In the genomic region with DNA sequence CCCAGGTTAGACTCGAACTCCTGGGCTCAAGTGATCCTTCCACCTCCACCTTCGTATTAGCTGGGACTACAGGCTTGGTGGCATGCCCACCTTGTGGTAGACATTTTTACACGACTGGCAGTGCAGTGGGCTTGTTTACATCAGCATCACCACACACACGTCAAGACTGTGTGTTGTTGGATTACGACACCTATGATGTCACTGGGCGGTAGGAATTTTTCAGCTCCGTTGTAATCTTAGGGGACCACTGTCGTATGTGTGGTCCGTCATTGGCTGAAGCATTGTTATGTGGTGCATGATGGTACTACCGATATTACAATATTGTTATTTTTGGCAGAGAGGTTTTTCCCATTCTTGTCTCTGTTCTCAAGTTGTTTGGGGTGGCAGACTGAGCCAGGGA, we compare ENCODE assay signal across 16 cellular contexts. TPM values are rescaled to one million over a fixed set of nuclear protein-coding genes. Genes with fewer than 3 reads are reported as not detected.
A peak's percentile ranks its signal among the peaks of the same experiment; 100 is the strongest.
DNase-seq lines count a peak whose midpoint lies in the region; TF ChIP-seq lines count a peak whose summit lies in the region.
"Had no signal": no experiment of that assay in that cellular context is flagged by ENCODE, and none has a peak within 500 bp of the region (broad histone marks: within the 10 kb centered on the region; RNA-seq: fewer than 3 reads in every experiment).

No MANE protein-coding gene starts in this region.

- TF ChIP-seq CTCF in HEK293 (tag by site-specific recombination; IDR thresholded peaks at IDR 0.05) (no peak), fibroblast of lung (conservative IDR thresholded peaks at IDR 0.05 in 1 of 2, IDR thresholded peaks at IDR 0.05 in 1 of 2; ENCODE audit: low read depth in 1 of 2, low read length in 2 of 2) (no peak), osteoblast (IDR thresholded peaks at IDR 0.05; ENCODE audit: extremely low read depth, low read depth, low read length) (no peak)

- H3K79me2 ChIP-seq in fibroblast of lung (ENCODE audit: control insufficient read depth, insufficient read depth, low read length) = no peaks in the 10 kb centered on the region
- H3K79me2 ChIP-seq in osteoblast (ENCODE audit: insufficient read depth, low read length) = no peaks in the 10 kb centered on the region

- H4K20me1 ChIP-seq in fibroblast of lung (ENCODE audit: control insufficient read depth, extremely low read depth, insufficient read depth, low read length) (no peaks in the 10 kb centered on the region), osteoblast (ENCODE audit: insufficient read depth, low read length) (peaks cover 5% of the 10 kb centered on the region)

- H3K4me3 ChIP-seq in HEK293 (ENCODE audit: low read depth, low read length) (no peak overlapping the region), fibroblast of lung (replicated peaks in 1 of 4; ENCODE audit: control extremely low read depth in 1 of 4, insufficient read depth in 1 of 4, low read depth in 3 of 4, low read length in 4 of 4) (no peak overlapping the region), osteoblast (ENCODE audit: insufficient read depth, low read length) (no peak overlapping the region), HAP-1 (no peak overlapping the region)
- H3K4me3 ChIP-seq: A549 had no signal

- H3K4me1 ChIP-seq in HEK293 (ENCODE audit: control insufficient read depth, insufficient read depth, low read length) (no peaks in the 10 kb centered on the region), fibroblast of lung (ENCODE audit: control insufficient read depth, extremely low read depth, insufficient read depth, low read length) (peaks cover 14% of the 10 kb centered on the region), osteoblast (ENCODE audit: insufficient read depth, low read length) (peaks cover 23% of the 10 kb centered on the region), HAP-1 (no peaks in the 10 kb centered on the region)
- H3K4me1 ChIP-seq: Caco-2 had no signal

- DNase-seq in astrocyte of the hippocampus (ENCODE audit: low read depth, low spot score) (peak; percentile 31), fibroblast of lung (ENCODE audit: low read depth in 2 of 2) (peak; percentile 53 to 75), osteoblast (ENCODE audit: insufficient read length, low spot score, missing footprints) (peak; percentile 85), HAP-1 (ENCODE audit: low spot score in 2 of 2) (no peak), GDM1 (lab: John Stamatoyannopoulos, UW) (no peak), OCI-M1 (lab: John Stamatoyannopoulos, UW) (no peak)
- DNase-seq: Caco-2; CD4-positive, alpha-beta T cell; GF-D8; HCEC 1CT; NCI-H1694 treated with DMSO at 0.1 percent for 48 hours; NCI-H748 treated with DMSO at 0.1 percent for 48 hours; NK-92 treated with Interleukin-12 subunit alpha and Interleukin-12 subunit beta, amount 100 ng/mL, for 24 hours; Right ventricle myocardium superior had no signal

- in situ Hi-C loops in HAP-1 (cut with MboI; ENCODE audit: low sequenced_read_pairs) = loop anchor here (25.0 kb wide), 1 partner anchor 659 kb away; no protein-coding TSS in a partner anchor

- POLR2A ChIA-PET in HEK293 (lab: Yijun Ruan, JAX) = no interaction called here

- no peaks in the 10 kb centered on the region for H3K9me3 ChIP-seq in HEK293 (ENCODE audit: control insufficient read depth, insufficient read depth, low read depth, low read length)
- no peaks in the 10 kb centered on the region for H3K9me3 ChIP-seq in fibroblast of lung (ENCODE audit: control insufficient read depth, insufficient read depth, low read depth, low read length)
- peaks cover 2% of the 10 kb centered on the region for H3K9me3 ChIP-seq in osteoblast (ENCODE audit: low read depth, low read length)
- no peaks in the 10 kb centered on the region for H3K9me3 ChIP-seq in HAP-1
- H3K9me3 ChIP-seq: Caco-2 had no signal

- H3K4me2 ChIP-seq in fibroblast of lung (ENCODE audit: extremely low read depth, insufficient read depth, low read length) (no peak overlapping the region), osteoblast (ENCODE audit: insufficient read depth, low read length) (no peak overlapping the region)
- H3K4me2 ChIP-seq: A549 had no signal

- CTCF ChIA-PET in HEK293 (lab: Yijun Ruan, JAX) = interaction anchor here (0.7 to 2.0 kb wide), 5 partner anchors 12 to 148 kb away, joined by 3 to 7 read pairs (median 3); no protein-coding TSS in a partner anchor

- H3K27me3 ChIP-seq in fibroblast of lung (ENCODE audit: control insufficient read depth, insufficient read depth, low read length) = no peaks in the 10 kb centered on the region
- H3K27me3 ChIP-seq in osteoblast (ENCODE audit: insufficient read depth, low read length) = no peaks in the 10 kb centered on the region
- H3K27me3 ChIP-seq in HAP-1 (ENCODE audit: low read depth) = no peaks in the 10 kb centered on the region

- H3K36me3 ChIP-seq in HEK293 (ENCODE audit: control insufficient read depth in 2 of 2, insufficient read depth in 1 of 2, low read length in 2 of 2) (no peaks in the 10 kb centered on the region), fibroblast of lung (ENCODE audit: control insufficient read depth, insufficient read depth, low read length) (no peaks in the 10 kb centered on the region), osteoblast (ENCODE audit: insufficient read depth, low read length) (no peaks in the 10 kb centered on the region), HAP-1 (replicated peaks) (no peaks in the 10 kb centered on the region)

- H3K9ac ChIP-seq in fibroblast of lung (ENCODE audit: insufficient read depth, low read length) = no peak overlapping the region

- H2AFZ ChIP-seq in fibroblast of lung (ENCODE audit: low read length) (no peak overlapping the region), osteoblast (ENCODE audit: low read length) (no peak overlapping the region)

- no peak overlapping the region for H3K27ac ChIP-seq in HEK293 (ENCODE audit: extremely low read depth, low read depth, low read length)
- H3K27ac ChIP-seq in fibroblast of lung (ENCODE audit: insufficient read depth, low read length) = no peak overlapping the region
- no peak overlapping the region for H3K27ac ChIP-seq in osteoblast (ENCODE audit: low read depth, low read length)
- H3K27ac ChIP-seq: A549 had no signal

TF ChIP-seq in HEK293, 187 proteins besides CTCF, POLR2A, EP300 and RAD21:
- peak; percentile 58 for TF ChIP-seq ZNF121 (tag by site-specific recombination; IDR thresholded peaks at IDR 0.05)
- TF ChIP-seq ZNF76 (tag by site-specific recombination; IDR thresholded peaks at IDR 0.05; ENCODE audit: borderline replicate concordance, low read depth) = no peak
- TF ChIP-seq, protein P1, sequence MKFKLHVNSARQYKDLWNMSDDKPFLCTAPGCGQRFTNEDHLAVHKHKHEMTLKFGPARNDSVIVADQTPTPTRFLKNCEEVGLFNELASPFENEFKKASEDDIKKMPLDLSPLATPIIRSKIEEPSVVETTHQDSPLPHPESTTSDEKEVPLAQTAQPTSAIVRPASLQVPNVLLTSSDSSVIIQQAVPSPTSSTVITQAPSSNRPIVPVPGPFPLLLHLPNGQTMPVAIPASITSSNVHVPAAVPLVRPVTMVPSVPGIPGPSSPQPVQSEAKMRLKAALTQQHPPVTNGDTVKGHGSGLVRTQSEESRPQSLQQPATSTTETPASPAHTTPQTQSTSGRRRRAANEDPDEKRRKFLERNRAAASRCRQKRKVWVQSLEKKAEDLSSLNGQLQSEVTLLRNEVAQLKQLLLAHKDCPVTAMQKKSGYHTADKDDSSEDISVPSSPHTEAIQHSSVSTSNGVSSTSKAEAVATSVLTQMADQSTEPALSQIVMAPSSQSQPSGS (tag by site-specific recombination; IDR thresholded peaks at IDR 0.05; ENCODE audit: low read depth) = 0 out of 2 replicates have a peak, but pooled peaks have one; percentile 62

RNA-seq across cellular contexts. Expression of gene TSPAN9, which starts 50.7 kb away (rescaled TPM):
- total RNA-seq in fibroblast of lung (26.7 and 35.2 TPM in 2 replicates), osteoblast (12.1 and 13.0 TPM in 2 replicates)
- polyA plus RNA-seq in fibroblast of lung = 31.1 and 32.6 TPM in 2 replicates
- 25.6 and 30.4 TPM in 2 replicates for polyA plus RNA-seq in fibroblast of lung (2012)
- 35.5 and 64.8 TPM in 2 replicates for polyA minus RNA-seq in fibroblast of lung (ENCODE audit: low replicate concordance)

Comparison
In these comparisons a context has a peak if more than half of its experiments do, and no peak if none do; other contexts are left out.
1. DNase-seq: peak in astrocyte of the hippocampus (single experiment), fibroblast of lung (2 of 2) and osteoblast (single experiment); none in HAP-1 (0 of 2), GDM1 (single experiment) and OCI-M1 (single experiment).